1 cellular context compared by ENCODE assay signal in the genomic region with DNA sequence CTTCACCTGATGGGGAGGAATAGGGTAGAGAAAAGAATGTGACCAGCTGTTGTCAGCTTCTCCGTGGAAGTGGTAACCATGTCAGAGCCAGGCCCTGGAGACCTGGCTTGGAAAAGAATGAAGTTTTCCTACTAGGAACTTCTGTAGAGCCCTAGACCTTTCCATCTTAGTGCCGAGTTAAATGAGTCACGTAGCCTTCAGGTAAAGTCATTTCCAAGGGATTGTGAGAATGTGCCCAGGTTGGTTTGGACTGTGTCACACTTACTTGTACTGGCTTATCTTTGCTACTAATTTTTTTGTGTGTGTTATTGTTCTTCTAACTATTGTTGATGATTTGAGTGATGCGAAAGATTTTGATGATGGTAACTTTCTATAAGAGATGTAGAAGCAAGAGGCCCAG. TPM values are rescaled to one million over a fixed set of nuclear protein-coding genes. Genes with fewer than 3 reads are reported as not detected.
"Had no signal": no experiment of that assay in that cellular context is flagged by ENCODE, and none has a peak within 500 bp of the region (broad histone marks: within the 10 kb centered on the region; RNA-seq: fewer than 3 reads in every experiment).

No MANE protein-coding gene starts in this region.

RNA-seq across cellular contexts. Expression of gene FAM72C, which starts 42.3 kb away (rescaled TPM):
- total RNA-seq: Right ventricle myocardium superior had no signal
